ENCODE assay signal across 19 cellular contexts in the genomic region with DNA sequence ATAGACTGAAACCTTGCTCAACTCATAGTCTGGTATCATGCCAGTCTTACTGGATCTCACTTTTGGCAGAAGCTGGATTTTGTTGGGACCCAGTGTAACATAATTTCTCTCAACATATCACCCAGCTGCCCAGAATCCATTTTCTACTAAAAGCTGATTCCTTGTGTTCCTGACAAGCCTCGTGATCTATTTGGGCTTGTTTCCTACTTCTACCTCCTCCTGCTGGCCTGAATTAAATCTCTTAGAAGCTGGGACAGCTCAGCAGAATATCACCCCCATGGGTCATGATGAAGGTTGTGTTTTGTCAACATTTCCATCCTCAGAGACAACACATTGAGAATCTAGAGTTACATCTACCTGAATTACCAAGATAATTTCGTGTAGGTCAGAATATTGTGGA. TPM values are rescaled to one million over a fixed set of nuclear protein-coding genes. Genes with fewer than 3 reads are reported as not detected.
DNase-seq lines count a peak whose midpoint lies in the region; ATAC-seq and TF ChIP-seq lines count a peak whose summit lies in the region.
"Had no signal": no experiment of that assay in that cellular context is flagged by ENCODE, and none has a peak within 500 bp of the region (broad histone marks: within the 10 kb centered on the region; RNA-seq: fewer than 3 reads in every experiment).

No MANE protein-coding gene starts in this region.

- no peak overlapping the region for H3K27ac ChIP-seq in smooth muscle cell (ENCODE audit: low read depth)
- H3K27ac ChIP-seq: gastrocnemius medialis, tibial nerve had no signal

- no peaks in the 10 kb centered on the region for H3K36me3 Mint-ChIP-seq in T-helper 17 cell (ENCODE audit: low read depth)

- H3K9me3 ChIP-seq in smooth muscle cell (replicated peaks; ENCODE audit: low read depth): no peaks in the 10 kb centered on the region
- H3K9me3 ChIP-seq in T-helper 17 cell (ENCODE audit: control insufficient read depth, low read length, poor library complexity, severe bottlenecking): no peaks in the 10 kb centered on the region
- H3K9me3 ChIP-seq: gastrocnemius medialis, tibial nerve had no signal

- H3K4me2 ChIP-seq in smooth muscle cell: no peak overlapping the region

- no peak overlapping the region for H3K4me3 Mint-ChIP-seq in T-helper 17 cell
- H3K4me3 Mint-ChIP-seq: T-helper 1 cell treated with Interleukin-12 subunit alpha and Interleukin-12 subunit beta and Interleukin-4 antibody, amounts not matched to agents 30 μg/mL and 1 μg/mL, for 36 hours had no signal

- no peaks in the 10 kb centered on the region for H3F3A ChIP-seq in smooth muscle cell (ENCODE audit: low read depth)

- WGBS in smooth muscle cell (ENCODE audit: low lambda C conversion rate): 67% methylated on average over 2 of the region's 2 CpGs

- H3K79me2 ChIP-seq in smooth muscle cell (ENCODE audit: low read depth): no peaks in the 10 kb centered on the region

- H3K4me3 ChIP-seq in fibroblast of mammary gland (ENCODE audit: control insufficient read depth, low read depth, low read length) (no peak overlapping the region), smooth muscle cell (no peak overlapping the region)
- H3K4me3 ChIP-seq: gastrocnemius medialis, tibial nerve had no signal

- H3K9ac ChIP-seq in smooth muscle cell (ENCODE audit: low read depth): no peak overlapping the region

- TF ChIP-seq CTCF in fibroblast of mammary gland (conservative IDR thresholded peaks at IDR 0.05; ENCODE audit: control insufficient read depth, insufficient read depth, low read depth, low read length) (peak; percentile 19), smooth muscle cell (IDR thresholded peaks at IDR 0.05; ENCODE audit: borderline replicate concordance, insufficient read depth, poor library complexity, severe bottlenecking) (peak; percentile 2)

- H3K4me1 Mint-ChIP-seq in T-helper 17 cell: peaks cover 6% of the 10 kb centered on the region

- H4K20me1 ChIP-seq in smooth muscle cell (ENCODE audit: low read depth): no peaks in the 10 kb centered on the region

- DNase-seq in GM03348 (ENCODE audit: low spot score) (peak; percentile 50), fibroblast of mammary gland (ENCODE audit: low read depth) (peak; percentile 43), smooth muscle cell (lab: John Stamatoyannopoulos, UW; ENCODE audit: unreplicated experiment) (no peak), DMS53 treated with DMSO at 0.1 percent for 48 hours (lab: John Stamatoyannopoulos, UW; ENCODE audit: unreplicated experiment) (no peak), T-helper 17 cell (no peak), T1000 (lab: John Stamatoyannopoulos, UW) (no peak)
- DNase-seq: activated CD4-positive, alpha-beta T cell treated with anti-CD3 and anti-CD28 coated beads for 1 hour; activated CD8-positive, alpha-beta memory T cell treated with anti-CD3 and anti-CD28 coated beads, Interleukin-2, amount 50 U/mL, for 4 hours; activated naive CD4-positive, alpha-beta T cell; gastrocnemius medialis; GDM1; mesendoderm; NCI-H2081 treated with DMSO at 0.1 percent for 48 hours; NCI-H526 treated with DMSO at 0.1 percent for 48 hours; RPMI8226; stimulated activated CD4-positive, alpha-beta T cell treated with anti-CD3 and anti-CD28 coated beads, Interleukin-4, amount 100 ng/mL, for 4 hours had no signal

- H2AFZ ChIP-seq in smooth muscle cell (ENCODE audit: low read depth): no peak overlapping the region

- H3K27me3 ChIP-seq in smooth muscle cell (ENCODE audit: low read depth): peaks cover 62% of the 10 kb centered on the region

- H3K36me3 ChIP-seq in smooth muscle cell (ENCODE audit: low read depth): no peaks in the 10 kb centered on the region
- H3K36me3 ChIP-seq: gastrocnemius medialis, tibial nerve had no signal

- H3K27ac Mint-ChIP-seq in T-helper 17 cell: no peak overlapping the region
- H3K27ac Mint-ChIP-seq: T-helper 1 cell treated with Interleukin-12 subunit alpha and Interleukin-12 subunit beta and Interleukin-4 antibody, amounts not matched to agents 30 μg/mL and 1 μg/mL, for 36 hours had no signal

- ATAC-seq in SK-N-SH treated with all-trans-retinoic acid at 6 μM for 48 hours: 0 out of 3 replicates have a peak, but pooled peaks have one; percentile 23
- no peak for ATAC-seq in T-helper 17 cell

- H3K27me3 Mint-ChIP-seq in T-helper 17 cell: peaks cover 69% of the 10 kb centered on the region

- H3K4me1 ChIP-seq in smooth muscle cell (ENCODE audit: low read depth): no peaks in the 10 kb centered on the region
- H3K4me1 ChIP-seq: gastrocnemius medialis had no signal

TF ChIP-seq in SK-N-SH treated with all-trans-retinoic acid at 6 μM for 48 hours, 23 proteins besides CTCF, POLR2A, EP300 and RAD21:
- TF ChIP-seq, protein P1, sequence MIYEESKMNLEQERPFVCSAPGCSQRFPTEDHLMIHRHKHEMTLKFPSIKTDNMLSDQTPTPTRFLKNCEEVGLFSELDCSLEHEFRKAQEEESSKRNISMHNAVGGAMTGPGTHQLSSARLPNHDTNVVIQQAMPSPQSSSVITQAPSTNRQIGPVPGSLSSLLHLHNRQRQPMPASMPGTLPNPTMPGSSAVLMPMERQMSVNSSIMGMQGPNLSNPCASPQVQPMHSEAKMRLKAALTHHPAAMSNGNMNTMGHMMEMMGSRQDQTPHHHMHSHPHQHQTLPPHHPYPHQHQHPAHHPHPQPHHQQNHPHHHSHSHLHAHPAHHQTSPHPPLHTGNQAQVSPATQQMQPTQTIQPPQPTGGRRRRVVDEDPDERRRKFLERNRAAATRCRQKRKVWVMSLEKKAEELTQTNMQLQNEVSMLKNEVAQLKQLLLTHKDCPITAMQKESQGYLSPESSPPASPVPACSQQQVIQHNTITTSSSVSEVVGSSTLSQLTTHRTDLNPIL (CRISPR knock-in tag; IDR thresholded peaks at IDR 0.05; ENCODE audit: low read depth): no peak
- TF ChIP-seq ARNTL (CRISPR knock-in tag; IDR thresholded peaks at IDR 0.05; ENCODE audit: borderline replicate concordance, low read depth) (no peak), SNAI2 (CRISPR knock-in tag; IDR thresholded peaks at IDR 0.05) (no peak), CSDC2 (CRISPR knock-in tag; IDR thresholded peaks at IDR 0.05) (no peak), ESRRG (CRISPR knock-in tag; IDR thresholded peaks at IDR 0.05) (no peak)
- TF ChIP-seq, protein P2, sequence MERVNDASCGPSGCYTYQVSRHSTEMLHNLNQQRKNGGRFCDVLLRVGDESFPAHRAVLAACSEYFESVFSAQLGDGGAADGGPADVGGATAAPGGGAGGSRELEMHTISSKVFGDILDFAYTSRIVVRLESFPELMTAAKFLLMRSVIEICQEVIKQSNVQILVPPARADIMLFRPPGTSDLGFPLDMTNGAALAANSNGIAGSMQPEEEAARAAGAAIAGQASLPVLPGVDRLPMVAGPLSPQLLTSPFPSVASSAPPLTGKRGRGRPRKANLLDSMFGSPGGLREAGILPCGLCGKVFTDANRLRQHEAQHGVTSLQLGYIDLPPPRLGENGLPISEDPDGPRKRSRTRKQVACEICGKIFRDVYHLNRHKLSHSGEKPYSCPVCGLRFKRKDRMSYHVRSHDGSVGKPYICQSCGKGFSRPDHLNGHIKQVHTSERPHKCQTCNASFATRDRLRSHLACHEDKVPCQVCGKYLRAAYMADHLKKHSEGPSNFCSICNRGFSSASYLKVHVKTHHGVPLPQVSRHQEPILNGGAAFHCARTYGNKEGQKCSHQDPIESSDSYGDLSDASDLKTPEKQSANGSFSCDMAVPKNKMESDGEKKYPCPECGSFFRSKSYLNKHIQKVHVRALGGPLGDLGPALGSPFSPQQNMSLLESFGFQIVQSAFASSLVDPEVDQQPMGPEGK (CRISPR knock-in tag; IDR thresholded peaks at IDR 0.05; ENCODE audit: borderline replicate concordance): no peak

RNA-seq across cellular contexts. Expression of a gene that starts 7.7 kb away (rescaled TPM):
- total RNA-seq in smooth muscle cell: 0.54 TPM in 1 of 2 replicates, not detected in the other
- polyA plus RNA-seq in smooth muscle cell: 0.76 TPM in 1 of 2 replicates, not detected in the other
- total RNA-seq in T-helper 17 cell: under 1 TPM in 1 of 2 donors, not detected in 1; 0.45 TPM
- total RNA-seq: tibial nerve had no signal

RNA-seq across cellular contexts. Expression of a gene that starts 9.8 kb away (rescaled TPM):
- total RNA-seq in smooth muscle cell (0.72 TPM in 1 of 2 replicates, not detected in the other), T-helper 17 cell (under 1 TPM in 1 of 2 donors, not detected in 1; 0.50 TPM)
- polyA plus RNA-seq in smooth muscle cell: 1.2 and 1.4 TPM in 2 replicates
- total RNA-seq: gastrocnemius medialis, tibial nerve had no signal

RNA-seq across cellular contexts. Expression of a gene that starts 40.0 kb away (rescaled TPM):
- total RNA-seq in smooth muscle cell (not detected in 2 replicates), T-helper 17 cell (not detected)
- not detected in 2 replicates for polyA plus RNA-seq in smooth muscle cell
- total RNA-seq: tibial nerve had no signal

RNA-seq across cellular contexts. Expression of a gene that starts 54.3 kb away (rescaled TPM):
- 3.7 and 21.4 TPM in 2 replicates for total RNA-seq in smooth muscle cell
- polyA plus RNA-seq in smooth muscle cell: 8.9 and 17.3 TPM in 2 replicates
- 10 to 100 TPM in 1 of 2 donors, 1 to 10 TPM in 1; 8.9 to 12.7 TPM for total RNA-seq in T-helper 17 cell

Comparison
In these comparisons a context has a peak if more than half of its experiments do, and no peak if none do; other contexts are left out.
1. DNase-seq: peak in GM03348 (single experiment) and fibroblast of mammary gland (single experiment); none in smooth muscle cell (single experiment), DMS53 treated with DMSO at 0.1 percent for 48 hours (single experiment), T-helper 17 cell (0 of 3) and T1000 (single experiment).